ENCODE assay signal across 1 cellular context in genomic region chr2:59502981-59503380, GRCh38.
TF ChIP-seq lines count a peak whose summit lies in the region.

No MANE protein-coding gene starts in this region.

TF ChIP-seq in K562, 482 proteins besides CTCF, POLR2A, EP300 and RAD21 (continued from another document):
- TF ChIP-seq TFE3 (CRISPR knock-in tag; IDR thresholded peaks at IDR 0.05) (peak; percentile 63), TARDBP (IDR thresholded peaks at IDR 0.05) (no peak)
TF ChIP-seq in K562: peak in this region for 1.
